ENCODE assay signal across 28 cellular contexts in the genomic region with DNA sequence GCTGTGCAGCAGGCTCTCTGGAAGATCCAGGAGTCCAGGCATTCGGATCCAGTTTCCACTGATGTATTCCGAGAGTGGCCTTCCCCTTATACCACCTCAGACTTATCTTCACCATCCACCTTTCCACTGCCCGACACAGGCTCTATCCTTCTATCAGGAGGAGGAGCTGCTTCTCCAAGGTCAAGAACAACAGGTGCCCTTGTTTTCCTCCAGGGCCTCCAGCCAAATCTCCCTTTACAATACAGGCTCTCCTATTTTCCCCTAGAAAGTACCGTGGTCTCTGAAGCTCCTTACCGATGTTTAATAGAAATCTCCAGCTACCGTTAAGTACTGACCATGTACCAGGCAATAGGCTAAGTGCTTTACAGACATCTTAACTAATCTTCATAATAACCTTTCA.
DNase-seq lines count a peak whose midpoint lies in the region; ATAC-seq, FAIRE-seq and TF ChIP-seq lines count a peak whose summit lies in the region.
"Had no signal": no experiment of that assay in that cellular context is flagged by ENCODE, and none has a peak within 500 bp of the region (broad histone marks: within the 10 kb centered on the region; RNA-seq: fewer than 3 reads in every experiment).

No MANE protein-coding gene starts in this region.

- H3K36me3 Mint-ChIP-seq in HFFc6 (ENCODE audit: low read depth) (peaks cover 25% of the 10 kb centered on the region), T-helper 17 cell (ENCODE audit: low read depth) (no peaks in the 10 kb centered on the region), osteocyte (ENCODE audit: unreplicated experiment) (no peaks in the 10 kb centered on the region)

- TF ChIP-seq EP300 in gastroesophageal sphincter (IDR thresholded peaks at IDR 0.05): no peak

- H3K36me3 ChIP-seq in gastroesophageal sphincter: no peaks in the 10 kb centered on the region
- H3K36me3 ChIP-seq: BLaER1 treated with 17β-estradiol and CSF1 and Interleukin-3, amounts not matched to agents 10 nM and 100 nM; heart right ventricle; SJCRH30 had no signal

- H3K9me3 ChIP-seq in T-helper 17 cell (ENCODE audit: control insufficient read depth, low read length, poor library complexity, severe bottlenecking) (no peaks in the 10 kb centered on the region), gastroesophageal sphincter (no peaks in the 10 kb centered on the region)
- H3K9me3 ChIP-seq: BLaER1 treated with 17β-estradiol and CSF1 and Interleukin-3, amounts not matched to agents 10 nM and 100 nM; body of pancreas; heart right ventricle; SJCRH30 had no signal

- H3K27me3 Mint-ChIP-seq in HFFc6 (ENCODE audit: insufficient read depth): peaks cover 4% of the 10 kb centered on the region
- no peaks in the 10 kb centered on the region for H3K27me3 Mint-ChIP-seq in T-helper 17 cell
- H3K27me3 Mint-ChIP-seq in osteocyte (ENCODE audit: unreplicated experiment): no peaks in the 10 kb centered on the region
- H3K27me3 Mint-ChIP-seq: activated CD8-positive, alpha-beta T cell treated with anti-CD3 and anti-CD28 coated beads for 36 hours had no signal

- DNase-seq in HFFc6 (no peak), T-helper 17 cell (no peak), osteocyte (ENCODE audit: extremely low spot score, unreplicated experiment) (no peak), iPS-NIHi11 (ENCODE audit: low spot score) (no peak), frontal cortex (ENCODE audit: low spot score in 2 of 2) (no peak), OCI-M1 (lab: John Stamatoyannopoulos, UW) (no peak)
- DNase-seq: activated CD4-positive, CD25-positive, alpha-beta regulatory T cell treated with anti-CD3 and anti-CD28 coated beads, Interleukin-2, amount 50 U/mL, for 72 hours; activated CD8-positive, alpha-beta T cell treated with anti-CD3 and anti-CD28 coated beads for 36 hours; body of pancreas; COR-L47; DMS79 treated with DMSO at 0.1 percent for 48 hours; heart right ventricle; left cardiac atrium; mammary epithelial cell; NCI-H1048; NCI-H187 treated with DMSO at 0.1 percent for 48 hours; NCI-H526 treated with DMSO at 0.1 percent for 48 hours; nucleus accumbens; substantia nigra had no signal

- WGBS in gastroesophageal sphincter (ENCODE audit: low coverage in 1 of 2), 2 donors: 12 to 46% methylated on average over 6 of the region's 6 CpGs

- no peak for FAIRE-seq in frontal cortex (lab: Jason Lieb, UNC)
- FAIRE-seq: H54, urothelium cell line had no signal

- no peak overlapping the region for H3K4me3 Mint-ChIP-seq in HFFc6
- no peak overlapping the region for H3K4me3 Mint-ChIP-seq in T-helper 17 cell
- no peak overlapping the region for H3K4me3 Mint-ChIP-seq in osteocyte (ENCODE audit: unreplicated experiment)
- H3K4me3 Mint-ChIP-seq: activated CD8-positive, alpha-beta T cell treated with anti-CD3 and anti-CD28 coated beads for 36 hours; T-helper 1 cell treated with Interleukin-12 subunit alpha and Interleukin-12 subunit beta and Interleukin-4 antibody, amounts not matched to agents 30 μg/mL and 1 μg/mL, for 36 hours had no signal

- H3K27me3 ChIP-seq in gastroesophageal sphincter: no peaks in the 10 kb centered on the region
- H3K27me3 ChIP-seq: BLaER1 treated with 17β-estradiol and CSF1 and Interleukin-3, amounts not matched to agents 10 nM and 100 nM; body of pancreas; heart right ventricle; SJCRH30 had no signal

- TF ChIP-seq POLR2A in gastroesophageal sphincter (IDR thresholded peaks at IDR 0.05): no peak

- H3K27ac Mint-ChIP-seq in HFFc6 (peak overlapping the region; percentile 87; the same call in 1 of the 2 replicates), T-helper 17 cell (peak overlapping the region; percentile 24), osteocyte (ENCODE audit: unreplicated experiment) (peak overlapping the region; percentile 95)
- H3K27ac Mint-ChIP-seq: activated CD8-positive, alpha-beta T cell treated with anti-CD3 and anti-CD28 coated beads for 36 hours; activated T-helper 2 cell treated with anti-CD3 and anti-CD28 coated beads, Interferon-gamma antibody, Interleukin-2, Interleukin-4, amounts not matched to agents 10 μg/mL and 5 μg/mL and 100 μg/mL, durations not matched to agents 14 hours and 24 hours and 36 hours; T-helper 1 cell treated with Interleukin-12 subunit alpha and Interleukin-12 subunit beta and Interleukin-4 antibody, amounts not matched to agents 30 μg/mL and 1 μg/mL, for 36 hours had no signal

- peaks cover 15 to 79% (median 31%) of the 10 kb centered on the region in 3 donors for H3K4me1 ChIP-seq in gastroesophageal sphincter

- H3K9me3 Mint-ChIP-seq in HFFc6 (peaks cover 6% of the 10 kb centered on the region), osteocyte (ENCODE audit: unreplicated experiment) (no peaks in the 10 kb centered on the region)
- H3K9me3 Mint-ChIP-seq: activated CD8-positive, alpha-beta T cell treated with anti-CD3 and anti-CD28 coated beads for 36 hours; activated T-helper 2 cell treated with anti-CD3 and anti-CD28 coated beads, Interferon-gamma antibody, Interleukin-2, Interleukin-4, amounts not matched to agents 10 μg/mL and 5 μg/mL and 100 μg/mL, durations not matched to agents 14 hours and 24 hours and 36 hours; T-helper 1 cell treated with Interleukin-12 subunit alpha and Interleukin-12 subunit beta and Interleukin-4 antibody, amounts not matched to agents 30 μg/mL and 1 μg/mL, for 36 hours had no signal

- TF ChIP-seq CTCF in HFFc6 (IDR thresholded peaks at IDR 0.05) (no peak), gastroesophageal sphincter (IDR thresholded peaks at IDR 0.05) (no peak), osteocyte (IDR thresholded peaks at IDR 0.05) (no peak)

- H3K4me1 Mint-ChIP-seq in HFFc6 (ENCODE audit: low read depth) (peaks cover 100% of the 10 kb centered on the region), T-helper 17 cell (peaks cover 50% of the 10 kb centered on the region), osteocyte (ENCODE audit: unreplicated experiment) (peaks cover 85% of the 10 kb centered on the region)

- H3K27ac ChIP-seq in gastroesophageal sphincter: peak overlapping the region; percentile 66 to 80 (median 72)
- H3K27ac ChIP-seq: BLaER1 treated with 17β-estradiol and CSF1 and Interleukin-3, amounts not matched to agents 10 nM and 100 nM; body of pancreas; epithelial cell of prostate; SJCRH30 had no signal

- no peak overlapping the region for H3K4me3 ChIP-seq in gastroesophageal sphincter
- H3K4me3 ChIP-seq: BLaER1 treated with 17β-estradiol and CSF1 and Interleukin-3, amounts not matched to agents 10 nM and 100 nM; body of pancreas; heart right ventricle; SJCRH30 had no signal

- no peak for ATAC-seq in T-helper 17 cell
- no peak for ATAC-seq in gastroesophageal sphincter
- no peak for ATAC-seq in HG03039 (IDR thresholded peaks at IDR 0.05; ENCODE audit: unreplicated experiment)
- ATAC-seq: activated CD8-positive, alpha-beta T cell treated with anti-CD3 and anti-CD28 coated beads for 36 hours; body of pancreas; left cardiac atrium had no signal

Comparison
In these comparisons a context has a peak if more than half of its experiments do, and no peak if none do; other contexts are left out.
1. H3K27ac Mint-ChIP-seq: peak in every context shown above with its lines; median percentile 95 in osteocyte; 87 in HFFc6; 24 in T-helper 17 cell.